Comparison of ENCODE assay signal across 8 cellular contexts in genomic region chr16:67162439-67163163, GRCh38. TPM values are rescaled to one million over a fixed set of nuclear protein-coding genes. Genes with fewer than 3 reads are reported as not detected.
DNase-seq lines count a peak whose midpoint lies in the region.

No MANE protein-coding gene starts in this region.

- H3K36me3 Mint-ChIP-seq in activated naive CD4-positive, alpha-beta T cell treated with anti-CD3 and anti-CD28 coated beads, Interleukin-2, amount 10 ng/mL, durations not matched to agents 7 days and 5 days = peaks cover 48% of the 10 kb centered on the region
- H3K36me3 Mint-ChIP-seq in activated naive CD8-positive, alpha-beta T cell = no peaks in the 10 kb centered on the region
- no peaks in the 10 kb centered on the region for H3K36me3 Mint-ChIP-seq in immature natural killer cell

- H3K27ac ChIP-seq in thymus (ENCODE audit: low read depth) = no peak overlapping the region

- 10% methylated on average over 44 of the region's 44 CpGs for WGBS in thymus

- peak overlapping the region; percentile 10 for H3K4me3 ChIP-seq in thymus (ENCODE audit: low read length)

- no peak for DNase-seq in activated naive CD4-positive, alpha-beta T cell treated with anti-CD3 and anti-CD28 coated beads, Interleukin-2, amount 10 ng/mL, durations not matched to agents 7 days and 5 days
- no peak for DNase-seq in activated naive CD4-positive, alpha-beta T cell treated with Interleukin-2 at 50 U/mL for 16 hours
- DNase-seq in immature natural killer cell (no peak), posterior vena cava (ENCODE audit: low spot score) (no peak), COR-L47 (lab: John Stamatoyannopoulos, UW) (no peak)
- no peak for DNase-seq in stimulated activated CD4-positive, alpha-beta T cell treated with anti-CD3 and anti-CD28 coated beads, Interleukin-1b, Interleukin-23, amount 100 ng/mL, for 48 hours

- CTCF ChIA-PET in activated naive CD4-positive, alpha-beta T cell treated with anti-CD3 and anti-CD28 coated beads, Interleukin-2, amount 10 ng/mL, durations not matched to agents 7 days and 5 days (lab: Charles Lee) = interaction anchor here (1.1 to 2.6 kb wide), 7 partner anchors 7 to 145 kb away, joined by 3 to 14 read pairs (median 5); no protein-coding TSS in a partner anchor

- peaks cover 19% of the 10 kb centered on the region for H3K4me1 ChIP-seq in thymus (ENCODE audit: control insufficient read depth, insufficient read depth, low read length)

- H3K27me3 Mint-ChIP-seq in activated naive CD4-positive, alpha-beta T cell treated with anti-CD3 and anti-CD28 coated beads, Interleukin-2, amount 10 ng/mL, durations not matched to agents 7 days and 5 days = peaks cover 68% of the 10 kb centered on the region
- peaks cover 17% of the 10 kb centered on the region for H3K27me3 Mint-ChIP-seq in activated naive CD8-positive, alpha-beta T cell
- peaks cover 16 to 23% (median 21%) of the 10 kb centered on the region in 3 donors for H3K27me3 Mint-ChIP-seq in immature natural killer cell (ENCODE audit: low read depth in 3 of 3)

- H3K4me1 Mint-ChIP-seq in activated naive CD4-positive, alpha-beta T cell treated with anti-CD3 and anti-CD28 coated beads, Interleukin-2, amount 10 ng/mL, durations not matched to agents 7 days and 5 days = peaks cover 59% of the 10 kb centered on the region
- H3K4me1 Mint-ChIP-seq in activated naive CD8-positive, alpha-beta T cell (ENCODE audit: low read depth) = peaks cover 40% of the 10 kb centered on the region
- H3K4me1 Mint-ChIP-seq in immature natural killer cell = peaks cover 30 to 45% of the 10 kb centered on the region in 2 donors

- peak overlapping the region; percentile 79 for H3K27ac Mint-ChIP-seq in activated naive CD4-positive, alpha-beta T cell treated with anti-CD3 and anti-CD28 coated beads, Interleukin-2, amount 10 ng/mL, durations not matched to agents 7 days and 5 days
- no peak overlapping the region for H3K27ac Mint-ChIP-seq in activated naive CD8-positive, alpha-beta T cell
- H3K27ac Mint-ChIP-seq in immature natural killer cell = no peak overlapping the region

- H3K27me3 ChIP-seq in thymus (ENCODE audit: control insufficient read depth, insufficient read depth) = peaks cover 70% of the 10 kb centered on the region

- H3K4me3 Mint-ChIP-seq in activated naive CD4-positive, alpha-beta T cell treated with anti-CD3 and anti-CD28 coated beads, Interleukin-2, amount 10 ng/mL, durations not matched to agents 7 days and 5 days = peak overlapping the region; percentile 94
- H3K4me3 Mint-ChIP-seq in activated naive CD8-positive, alpha-beta T cell = peak overlapping the region; percentile 46
- H3K4me3 Mint-ChIP-seq in immature natural killer cell = peak overlapping the region; percentile 21 to 66 (median 47)

- no peaks in the 10 kb centered on the region for H3K9me3 ChIP-seq in thymus (ENCODE audit: control insufficient read depth)

- H3K9me3 Mint-ChIP-seq in activated naive CD4-positive, alpha-beta T cell treated with anti-CD3 and anti-CD28 coated beads, Interleukin-2, amount 10 ng/mL, durations not matched to agents 7 days and 5 days = no peaks in the 10 kb centered on the region
- H3K9me3 Mint-ChIP-seq in activated naive CD8-positive, alpha-beta T cell (ENCODE audit: low read depth) = no peaks in the 10 kb centered on the region
- peaks cover 0 to 4% (median 0%) of the 10 kb centered on the region in 6 donors for H3K9me3 Mint-ChIP-seq in immature natural killer cell

- intact Hi-C loops in posterior vena cava (cut with DNase I) = no loop called here

- H3K36me3 ChIP-seq in thymus (ENCODE audit: control insufficient read depth, insufficient read depth) = peaks cover 3% of the 10 kb centered on the region

RNA-seq across cellular contexts. Expression of gene HSF4, which starts 1.9 kb away (rescaled TPM):
- not detected for polyA plus RNA-seq in immature natural killer cell
- 50.8 TPM for polyA plus RNA-seq in thymus
- 10 to 100 TPM; 25.8 to 40.1 TPM for total RNA-seq in posterior vena cava

RNA-seq across cellular contexts. Expression of gene FBXL8, which starts 2.8 kb away (rescaled TPM):
- 1 to 10 TPM; 3.8 to 7.4 (median 5.7) TPM for polyA plus RNA-seq in immature natural killer cell
- 12.0 TPM for polyA plus RNA-seq in thymus
- total RNA-seq in posterior vena cava = 10 to 100 TPM in 1 of 2 donors, 1 to 10 TPM in 1; 9.2 to 13.0 TPM

RNA-seq across cellular contexts. Expression of gene TRADD, which starts 2.9 kb away (rescaled TPM):
- polyA plus RNA-seq in immature natural killer cell (10 to 100 TPM; 44.9 to 53.7 (median 49.4) TPM), thymus (33.9 TPM)
- 10 to 100 TPM; 15.6 to 17.4 TPM for total RNA-seq in posterior vena cava

RNA-seq across cellular contexts. Expression of gene NOL3, which starts 7.7 kb away (rescaled TPM):
- polyA plus RNA-seq in immature natural killer cell (under 1 TPM in 2 of 3 donors, not detected in 1; 0.18 to 0.47 TPM), thymus (28.2 TPM)
- total RNA-seq in posterior vena cava = 10 to 100 TPM; 18.8 to 31.6 TPM

RNA-seq across cellular contexts. Expression of gene B3GNT9, which starts 11.8 kb away (rescaled TPM):
- polyA plus RNA-seq in immature natural killer cell (under 1 TPM in 2 of 3 donors, not detected in 1; 0.13 to 0.18 TPM), thymus (3.2 TPM)
- total RNA-seq in posterior vena cava = 10 to 100 TPM; 13.0 to 22.0 TPM

Comparison
In these comparisons a context has a peak if more than half of its experiments do, and no peak if none do; other contexts are left out.
1. RNA of gene HSF4, which starts 1.9 kb away (polyA plus RNA-seq): 50.8 TPM in thymus (single experiment); not detected in immature natural killer cell; every median in the first group is over 10 times any median in the second.
2. Peak in every context shown above with its lines, with median percentiles within 50 percentile points of each other: H3K4me3 Mint-ChIP-seq.